Comparison of ENCODE assay signal across 1 cellular context in the genomic region with DNA sequence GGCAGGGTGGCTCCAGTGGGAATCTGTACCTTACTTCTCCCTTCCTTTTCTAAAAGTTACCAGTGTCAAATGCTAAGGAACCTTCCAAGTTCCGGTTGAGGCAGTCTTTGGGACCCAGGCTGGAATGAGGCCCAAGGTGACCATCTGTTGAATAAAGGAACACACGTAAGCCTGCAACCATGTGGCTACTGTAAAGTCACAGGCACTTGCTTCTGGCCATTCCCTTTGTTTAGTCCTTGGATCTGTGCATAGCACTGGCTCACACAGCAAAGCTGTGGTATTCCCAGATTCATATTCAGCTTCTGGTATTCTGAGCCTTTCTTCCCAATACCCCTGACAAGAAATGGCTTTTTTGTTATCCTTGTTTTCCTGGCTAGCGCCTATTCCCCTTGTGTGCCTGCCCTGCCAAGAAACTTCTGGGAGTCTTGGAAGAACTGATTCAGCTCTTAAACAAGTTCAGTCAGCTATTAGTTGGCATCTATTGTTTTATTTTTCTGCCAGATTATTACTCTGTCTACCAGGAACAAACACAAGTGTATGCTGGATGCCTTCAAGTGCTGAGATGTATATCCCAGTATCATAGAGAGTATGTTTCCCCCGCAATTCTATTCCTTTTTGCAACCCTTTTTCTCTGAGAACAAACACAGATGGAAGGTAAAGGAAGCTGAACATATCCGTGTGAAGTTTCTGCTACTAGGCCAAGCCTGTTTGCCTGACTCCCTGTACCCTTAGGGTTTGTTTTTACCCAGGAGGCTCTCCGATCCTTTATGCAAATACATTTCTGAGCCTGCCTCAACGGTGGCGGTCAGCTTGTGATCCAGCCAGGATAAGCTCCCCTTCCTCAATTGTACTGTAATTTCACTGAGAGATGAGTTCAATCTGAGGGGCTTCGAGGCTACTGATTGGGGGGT.
A peak's percentile ranks its signal among the peaks of the same experiment; 100 is the strongest.
TF ChIP-seq lines count a peak whose summit lies in the region.

No MANE protein-coding gene starts in this region.

TF ChIP-seq in K562, 482 proteins besides CTCF, POLR2A, EP300 and RAD21 (continued from another document and continues in another):
- TF ChIP-seq GMEB1 (CRISPR knock-in tag; IDR thresholded peaks at IDR 0.05): no peak
- peak; percentile 74 for TF ChIP-seq TEAD4 (IDR thresholded peaks at IDR 0.05; ENCODE audit: low read length)
- TF ChIP-seq TEAD4 (CRISPR knock-in tag; IDR thresholded peaks at IDR 0.05; ENCODE audit: borderline replicate concordance): no peak
- no peak for TF ChIP-seq RBM34 (IDR thresholded peaks at IDR 0.05; ENCODE audit: borderline replicate concordance, insufficient read depth, low read length)
- TF ChIP-seq, protein P1, sequence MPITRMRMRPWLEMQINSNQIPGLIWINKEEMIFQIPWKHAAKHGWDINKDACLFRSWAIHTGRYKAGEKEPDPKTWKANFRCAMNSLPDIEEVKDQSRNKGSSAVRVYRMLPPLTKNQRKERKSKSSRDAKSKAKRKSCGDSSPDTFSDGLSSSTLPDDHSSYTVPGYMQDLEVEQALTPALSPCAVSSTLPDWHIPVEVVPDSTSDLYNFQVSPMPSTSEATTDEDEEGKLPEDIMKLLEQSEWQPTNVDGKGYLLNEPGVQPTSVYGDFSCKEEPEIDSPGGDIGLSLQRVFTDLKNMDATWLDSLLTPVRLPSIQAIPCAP (CRISPR knock-in tag; IDR thresholded peaks at IDR 0.05; ENCODE audit: borderline replicate concordance): no peak
- TF ChIP-seq FOXK1 (CRISPR knock-in tag; IDR thresholded peaks at IDR 0.05; ENCODE audit: borderline replicate concordance): no peak
- TF ChIP-seq, protein P2, sequence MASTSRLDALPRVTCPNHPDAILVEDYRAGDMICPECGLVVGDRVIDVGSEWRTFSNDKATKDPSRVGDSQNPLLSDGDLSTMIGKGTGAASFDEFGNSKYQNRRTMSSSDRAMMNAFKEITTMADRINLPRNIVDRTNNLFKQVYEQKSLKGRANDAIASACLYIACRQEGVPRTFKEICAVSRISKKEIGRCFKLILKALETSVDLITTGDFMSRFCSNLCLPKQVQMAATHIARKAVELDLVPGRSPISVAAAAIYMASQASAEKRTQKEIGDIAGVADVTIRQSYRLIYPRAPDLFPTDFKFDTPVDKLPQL (IDR thresholded peaks at IDR 0.05; ENCODE audit: extremely low read depth, insufficient read length): peak; percentile 96
- no peak for TF ChIP-seq ZZZ3 (IDR thresholded peaks at IDR 0.05)
- no peak for TF ChIP-seq NONO (IDR thresholded peaks at IDR 0.05; ENCODE audit: low read depth in 2 of 2, low read length in 1 of 2)
- TF ChIP-seq LCOR (CRISPR knock-in tag; IDR thresholded peaks at IDR 0.05): no peak
- peak; percentile 94 for TF ChIP-seq CGGBP1 (CRISPR knock-in tag; IDR thresholded peaks at IDR 0.05)
- no peak for TF ChIP-seq ZNF217 (CRISPR knock-in tag; IDR thresholded peaks at IDR 0.05)
- TF ChIP-seq KHSRP (IDR thresholded peaks at IDR 0.05): no peak
- no peak for TF ChIP-seq ZNF609 (CRISPR knock-in tag; IDR thresholded peaks at IDR 0.05; ENCODE audit: borderline replicate concordance)
- TF ChIP-seq NUFIP1 (IDR thresholded peaks at IDR 0.05; ENCODE audit: partially characterized antibody): no peak
- TF ChIP-seq EWSR1 (IDR thresholded peaks at IDR 0.05; ENCODE audit: borderline replicate concordance, low read depth, partially characterized antibody): no peak
- TF ChIP-seq, protein P3, sequence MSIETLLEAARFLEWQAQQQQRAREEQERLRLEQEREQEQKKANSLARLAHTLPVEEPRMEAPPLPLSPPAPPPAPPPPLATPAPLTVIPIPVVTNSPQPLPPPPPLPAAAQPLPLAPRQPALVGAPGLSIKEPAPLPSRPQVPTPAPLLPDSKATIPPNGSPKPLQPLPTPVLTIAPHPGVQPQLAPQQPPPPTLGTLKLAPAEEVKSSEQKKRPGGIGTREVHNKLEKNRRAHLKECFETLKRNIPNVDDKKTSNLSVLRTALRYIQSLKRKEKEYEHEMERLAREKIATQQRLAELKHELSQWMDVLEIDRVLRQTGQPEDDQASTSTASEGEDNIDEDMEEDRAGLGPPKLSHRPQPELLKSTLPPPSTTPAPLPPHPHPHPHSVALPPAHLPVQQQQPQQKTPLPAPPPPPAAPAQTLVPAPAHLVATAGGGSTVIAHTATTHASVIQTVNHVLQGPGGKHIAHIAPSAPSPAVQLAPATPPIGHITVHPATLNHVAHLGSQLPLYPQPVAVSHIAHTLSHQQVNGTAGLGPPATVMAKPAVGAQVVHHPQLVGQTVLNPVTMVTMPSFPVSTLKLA (conservative IDR thresholded peaks at IDR 0.05): no peak
- TF ChIP-seq ZBTB12 (CRISPR knock-in tag; IDR thresholded peaks at IDR 0.05): no peak
- no peak for TF ChIP-seq FOXA1 (IDR thresholded peaks at IDR 0.05; ENCODE audit: borderline replicate concordance)
- no peak for TF ChIP-seq TEAD2 (tag; IDR thresholded peaks at IDR 0.05)
- TF ChIP-seq ARID4B (CRISPR knock-in tag; IDR thresholded peaks at IDR 0.05): no peak
- TF ChIP-seq, protein P4, sequence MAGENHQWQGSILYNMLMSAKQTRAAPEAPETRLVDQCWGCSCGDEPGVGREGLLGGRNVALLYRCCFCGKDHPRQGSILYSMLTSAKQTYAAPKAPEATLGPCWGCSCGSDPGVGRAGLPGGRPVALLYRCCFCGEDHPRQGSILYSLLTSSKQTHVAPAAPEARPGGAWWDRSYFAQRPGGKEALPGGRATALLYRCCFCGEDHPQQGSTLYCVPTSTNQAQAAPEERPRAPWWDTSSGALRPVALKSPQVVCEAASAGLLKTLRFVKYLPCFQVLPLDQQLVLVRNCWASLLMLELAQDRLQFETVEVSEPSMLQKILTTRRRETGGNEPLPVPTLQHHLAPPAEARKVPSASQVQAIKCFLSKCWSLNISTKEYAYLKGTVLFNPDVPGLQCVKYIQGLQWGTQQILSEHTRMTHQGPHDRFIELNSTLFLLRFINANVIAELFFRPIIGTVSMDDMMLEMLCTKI (IDR thresholded peaks at IDR 0.05; ENCODE audit: partially characterized antibody): no peak
- no peak for TF ChIP-seq NFYB (IDR thresholded peaks at IDR 0.05; ENCODE audit: extremely low read depth, insufficient read length)
- TF ChIP-seq ZFP1 (CRISPR knock-in tag; IDR thresholded peaks at IDR 0.05): no peak
- no peak for TF ChIP-seq MEF2D (tag; conservative IDR thresholded peaks at IDR 0.05; ENCODE audit: low read depth)
- no peak for TF ChIP-seq MITF (IDR thresholded peaks at IDR 0.05)
- no peak for TF ChIP-seq HMGN3 (IDR thresholded peaks at IDR 0.05; ENCODE audit: borderline replicate concordance, extremely low read depth, insufficient read length, low read depth, low read length)
- 0 out of 2 replicates have a peak, but pooled peaks have one; percentile 57 for TF ChIP-seq CBX1 (IDR thresholded peaks at IDR 0.05; ENCODE audit: low read depth)
- TF ChIP-seq ELF2 (CRISPR knock-in tag; IDR thresholded peaks at IDR 0.05): no peak
- peak; percentile 42; the same call in 1 of the 2 replicates for TF ChIP-seq NCOR1 (IDR thresholded peaks at IDR 0.05)
- TF ChIP-seq EZH2 (IDR thresholded peaks at IDR 0.05; ENCODE audit: borderline replicate concordance, low read depth, low read length): no peak
- TF ChIP-seq CBX2 (IDR thresholded peaks at IDR 0.05; ENCODE audit: insufficient read depth, low read length, poor library complexity, severe bottlenecking): no peak
